8 cellular contexts compared by ENCODE assay signal in genomic region chr22:41620646-41621098, GRCh38. TPM values are rescaled to one million over a fixed set of nuclear protein-coding genes. Genes with fewer than 3 reads are reported as not detected.
DNase-seq lines count a peak whose midpoint lies in the region; ATAC-seq and TF ChIP-seq lines count a peak whose summit lies in the region.

Gene DESI1 (minus strand): TSS chr22:41621043. CDS start chr22:41620839, 204 bp downstream.

- H3K27ac ChIP-seq in ACC112 (ENCODE audit: low read depth, low read length) (peak within 1 kb of the TSS; percentile 97), SK-N-SH (ENCODE audit: low read depth in 2 of 2, low read length in 1 of 2) (peak within 1 kb of the TSS; percentile 82 to 97), esophagus squamous epithelium (peak within 1 kb of the TSS; percentile 97 to 99 (median 98)), neural cell (ENCODE audit: low read length) (peak within 1 kb of the TSS; percentile 97)

- DNase-seq in SK-N-SH (no peak), esophagus squamous epithelium (lab: John Stamatoyannopoulos, UW) (no peak), hippocampal formation (lab: John Stamatoyannopoulos, UW) (no peak), SKM-1 treated with dmso at 0.1 percent for 144 hours (lab: John Stamatoyannopoulos, UW; ENCODE audit: unreplicated experiment) (no peak)

- intact Hi-C loops in esophagus squamous epithelium (cut with DNase I): no loop called here

- peaks cover 16% of the 10 kb centered on the region for H3K4me1 ChIP-seq in ACC112 (ENCODE audit: control insufficient read depth, insufficient read depth, low read length, unreplicated experiment)
- peaks cover 5% of the 10 kb centered on the region in 2 experiments; a peak in 3 of 4 replicates for H3K4me1 ChIP-seq in SK-N-SH (ENCODE audit: control insufficient read depth in 1 of 2, insufficient read depth in 2 of 2, low read depth in 1 of 2, low read length in 1 of 2)
- peaks cover 12 to 66% (median 23%) of the 10 kb centered on the region in 3 donors for H3K4me1 ChIP-seq in esophagus squamous epithelium

- H4K20me1 ChIP-seq in SK-N-SH (ENCODE audit: insufficient read depth) (no peaks in the 10 kb centered on the region), neural cell (ENCODE audit: insufficient read depth) (no peaks in the 10 kb centered on the region)

- H3K9me2 ChIP-seq in SK-N-SH: no peaks in the 10 kb centered on the region
- no peaks in the 10 kb centered on the region for H3K9me2 ChIP-seq in neural cell (ENCODE audit: insufficient read depth, low read length)

- H3K36me3 ChIP-seq in ACC112 (ENCODE audit: insufficient read depth, low read length): no peaks in the 10 kb centered on the region
- H3K36me3 ChIP-seq in SK-N-SH (replicated peaks in 1 of 2; ENCODE audit: control insufficient read depth in 1 of 2, insufficient read depth in 2 of 2, low read length in 1 of 2): peaks cover 0 to 5% of the 10 kb centered on the region in 2 experiments
- H3K36me3 ChIP-seq in esophagus squamous epithelium: peaks cover 0 to 34% (median 12%) of the 10 kb centered on the region in 3 donors
- H3K36me3 ChIP-seq in neural cell (ENCODE audit: insufficient read depth, low read length): no peaks in the 10 kb centered on the region

- H3K4me3 ChIP-seq in ACC112 (ENCODE audit: low read depth, low read length) (peak within 1 kb of the TSS; percentile 94), SK-N-SH (ENCODE audit: low read depth in 2 of 2, low read length in 1 of 2) (peak within 1 kb of the TSS; percentile 78 to 89), esophagus squamous epithelium (peak within 1 kb of the TSS; percentile 73 to 98 (median 95)), neural cell (ENCODE audit: low read length) (peak within 1 kb of the TSS; percentile 78)

- H3K9me3 ChIP-seq in SK-N-SH (no peaks in the 10 kb centered on the region), esophagus squamous epithelium (no peaks in the 10 kb centered on the region), neural cell (ENCODE audit: low read length) (no peaks in the 10 kb centered on the region)

- H2AFZ ChIP-seq in ACC112 (ENCODE audit: low read length, unreplicated experiment): peak within 1 kb of the TSS; percentile 70
- peak within 1 kb of the TSS; percentile 65; the same call in 1 of the 2 replicates for H2AFZ ChIP-seq in SK-N-SH (ENCODE audit: low read depth)
- H2AFZ ChIP-seq in neural cell (ENCODE audit: low read depth, low read length): peak within 1 kb of the TSS; percentile 91

- TF ChIP-seq POLR2A in esophagus squamous epithelium (IDR thresholded peaks at IDR 0.05): peak in 2 of 4 donors; percentile 54 to 76

- H3K4me2 ChIP-seq in SK-N-SH (peak within 1 kb of the TSS; percentile 91), neural cell (ENCODE audit: low read length) (peak within 1 kb of the TSS; percentile 93)

- H3K9ac ChIP-seq in SK-N-SH (peak within 1 kb of the TSS; percentile 94), neural cell (ENCODE audit: low read length) (peak within 1 kb of the TSS; percentile 96)

- TF ChIP-seq RAD21 in SK-N-SH (IDR thresholded peaks at IDR 0.05; ENCODE audit: low read length) (no peak), neural cell (conservative IDR thresholded peaks at IDR 0.05) (no peak)

- TF ChIP-seq EP300 in SK-N-SH (IDR thresholded peaks at IDR 0.05; ENCODE audit: borderline replicate concordance in 1 of 2, low read depth in 1 of 2, low read length in 1 of 2): no peak
- TF ChIP-seq EP300 in neural cell (conservative IDR thresholded peaks at IDR 0.05; ENCODE audit: poor library complexity, severe bottlenecking): no peak

- CTCF ChIA-PET in SK-N-SH (lab: Yijun Ruan, JAX): interaction anchor here (1.0 to 1.4 kb wide), 3 partner anchors 27 to 218 kb away, joined by 3 read pairs; no protein-coding TSS in a partner anchor

- ATAC-seq in GM18520 (IDR thresholded peaks at IDR 0.05; ENCODE audit: unreplicated experiment) (peak; percentile 10), HG03066 (IDR thresholded peaks at IDR 0.05; ENCODE audit: low read depth, unreplicated experiment) (peak; percentile 17)

- H3K27me3 ChIP-seq in ACC112 (ENCODE audit: insufficient read depth, low read length): no peaks in the 10 kb centered on the region
- H3K27me3 ChIP-seq in SK-N-SH (ENCODE audit: insufficient read depth): no peaks in the 10 kb centered on the region
- no peaks in the 10 kb centered on the region for H3K27me3 ChIP-seq in esophagus squamous epithelium
- H3K27me3 ChIP-seq in neural cell (ENCODE audit: insufficient read depth, low read depth, low read length): no peaks in the 10 kb centered on the region

- POLR2A ChIA-PET in SK-N-SH (lab: Yijun Ruan, JAX): interaction anchor here (1.3 kb wide), 1 partner anchor 20 kb away, joined by 4 read pairs; no protein-coding TSS in a partner anchor

- no peak for TF ChIP-seq CTCF in SK-N-SH (IDR thresholded peaks at IDR 0.05)
- peak in 1 of 6 experiments; percentile 7 for TF ChIP-seq CTCF in esophagus squamous epithelium (IDR thresholded peaks at IDR 0.05)
- no peak for TF ChIP-seq CTCF in neural cell (IDR thresholded peaks at IDR 0.05; ENCODE audit: poor library complexity, severe bottlenecking)

- H3F3A ChIP-seq in SK-N-SH (replicated peaks; ENCODE audit: insufficient read depth) (peaks cover 3% of the 10 kb centered on the region), neural cell (ENCODE audit: insufficient read depth, low read length, poor library complexity, severe bottlenecking) (peaks cover 9% of the 10 kb centered on the region)

- WGBS in SK-N-SH (ENCODE audit: low lambda C conversion rate): 0% methylated on average over 20 of the region's 39 CpGs
- 0 to 3% methylated on average over 6 to 14 of the region's 39 CpGs for WGBS in esophagus squamous epithelium, 2 donors

- H3K79me2 ChIP-seq in ACC112 (ENCODE audit: control insufficient read depth, insufficient read depth, low read length, unreplicated experiment) (peaks cover 69% of the 10 kb centered on the region), SK-N-SH (ENCODE audit: insufficient read depth) (peaks cover 56% of the 10 kb centered on the region), neural cell (replicated peaks; ENCODE audit: insufficient read depth, low read length) (peaks cover 30% of the 10 kb centered on the region)

TF ChIP-seq in SK-N-SH, 30 proteins besides CTCF, POLR2A, EP300 and RAD21:
- no peak for TF ChIP-seq MEF2A (IDR thresholded peaks at IDR 0.05; ENCODE audit: borderline replicate concordance, low read depth)
- 0 out of 2 replicates have a peak, but pooled peaks have one; percentile 13 for TF ChIP-seq POLR2AphosphoS5 (IDR thresholded peaks at IDR 0.05; ENCODE audit: low read depth, low read length)
TF ChIP-seq in SK-N-SH: peak in this region for 1.

TF ChIP-seq in neural cell, 6 proteins besides CTCF, POLR2A, EP300 and RAD21:
- TF ChIP-seq TAF1 (IDR thresholded peaks at IDR 0.05; ENCODE audit: low read depth) (peak; percentile 89), POLR2AphosphoS5 (IDR thresholded peaks at IDR 0.05) (peak; percentile 85), REST (IDR thresholded peaks at IDR 0.05; ENCODE audit: borderline replicate concordance) (no peak), MXI1 (conservative IDR thresholded peaks at IDR 0.05; ENCODE audit: poor library complexity, severe bottlenecking) (peak; percentile 5), SMC3 (conservative IDR thresholded peaks at IDR 0.05; ENCODE audit: poor library complexity) (no peak)

RNA-seq across cellular contexts. Expression of gene DESI1, which starts in this region (rescaled TPM):
- 8.2 and 12.7 TPM in 2 replicates for polyA plus RNA-seq in SK-N-SH (2012; rRNA removed)
- polyA plus RNA-seq in SK-N-SH (2012; cell fraction: cytosol; rRNA removed): 6.4 and 7.9 TPM in 2 replicates
- 11.7 and 20.5 TPM in 2 replicates for polyA plus RNA-seq in SK-N-SH (2012; cell fraction: nucleus; rRNA removed)
- total RNA-seq in esophagus squamous epithelium: 10 to 100 TPM; 22.1 to 34.9 (median 28.4) TPM
- polyA plus RNA-seq in neural cell: 27.5 and 31.0 TPM in 2 replicates
- 40.2 and 41.9 TPM in 2 replicates for polyA minus RNA-seq in neural cell
